27 cellular contexts compared by ENCODE assay signal in the genomic region with DNA sequence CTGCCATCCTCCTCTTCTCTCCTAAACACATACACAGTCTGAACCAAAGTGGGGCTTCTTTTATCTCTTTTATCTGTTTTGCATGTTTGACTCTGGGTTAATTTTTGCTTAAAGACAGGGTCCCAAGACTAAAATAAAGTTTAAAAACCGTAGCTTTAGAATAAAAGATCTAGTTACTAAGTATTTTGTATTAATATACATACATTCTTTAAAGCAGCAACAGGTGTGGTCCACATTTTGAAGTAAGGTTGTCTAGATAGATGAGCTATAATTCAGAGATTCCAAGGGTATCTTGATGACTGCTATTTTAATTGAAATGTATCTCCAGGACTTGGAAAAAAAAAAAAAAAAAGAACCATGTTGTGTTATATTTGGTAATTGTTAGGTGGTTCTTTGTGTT.
"Had no signal": no experiment of that assay in that cellular context is flagged by ENCODE, and none has a peak within 500 bp of the region (broad histone marks: within the 10 kb centered on the region; RNA-seq: fewer than 3 reads in every experiment).

No MANE protein-coding gene starts in this region.

- H3K27ac Mint-ChIP-seq: activated CD4-positive, alpha-beta memory T cell treated with anti-CD3 and anti-CD28 coated beads for 36 hours; activated CD4-positive, alpha-beta T cell treated with anti-CD3 and anti-CD28 coated beads for 36 hours; activated CD4-positive, alpha-beta T cell treated with anti-CD3 and anti-CD28 coated beads, Interleukin-2, amount 10 ng/mL, durations not matched to agents 24 days and 14 days; activated naive CD8-positive, alpha-beta T cell treated with anti-CD3 and anti-CD28 coated beads, Interleukin-2, amount 10 ng/mL, durations not matched to agents 7 days and 5 days; brain had no signal

- ATAC-seq: activated CD4-positive, alpha-beta T cell treated with anti-CD3 and anti-CD28 coated beads for 36 hours; activated T-cell treated with anti-CD3 and anti-CD28 coated beads, Interleukin-2, amount 50 U/mL, for 4 hours; activated T-helper 17 cell treated with anti-CD3 and anti-CD28 coated beads, Interleukin-2, amount 50 U/mL, for 72 hours; effector memory CD8-positive, alpha-beta T cell; foreskin keratinocyte; gastrocnemius medialis; heart left ventricle had no signal

- H3K9me3 ChIP-seq: ascending aorta, esophagus muscularis mucosa, gastrocnemius medialis, heart left ventricle had no signal

- H3K4me1 Mint-ChIP-seq: brain had no signal

- H3K27me3 Mint-ChIP-seq: activated CD4-positive, alpha-beta memory T cell treated with anti-CD3 and anti-CD28 coated beads for 36 hours; activated CD4-positive, alpha-beta T cell treated with anti-CD3 and anti-CD28 coated beads for 36 hours; activated CD4-positive, alpha-beta T cell treated with anti-CD3 and anti-CD28 coated beads, Interleukin-2, amount 10 ng/mL, durations not matched to agents 24 days and 14 days; activated naive CD4-positive, alpha-beta T cell treated with anti-CD3 and anti-CD28 coated beads, Interleukin-2, amount 50 U/mL, for 24 hours; activated naive CD8-positive, alpha-beta T cell treated with anti-CD3 and anti-CD28 coated beads, Interleukin-2, amount 10 ng/mL, durations not matched to agents 7 days and 5 days; activated T-helper 17 cell treated with anti-CD3 and anti-CD28 coated beads, Interleukin-2, amount 50 U/mL, for 72 hours; brain; effector memory CD8-positive, alpha-beta T cell had no signal

- H3K27ac ChIP-seq: ascending aorta, esophagus muscularis mucosa, foreskin keratinocyte, gastrocnemius medialis, heart left ventricle had no signal

- DNase-seq: activated CD4-positive, alpha-beta memory T cell treated with anti-CD3 and anti-CD28 coated beads for 36 hours; activated CD4-positive, alpha-beta T cell treated with anti-CD3 and anti-CD28 coated beads for 36 hours; activated CD4-positive, alpha-beta T cell treated with anti-CD3 and anti-CD28 coated beads, Interleukin-2, amount 10 ng/mL, durations not matched to agents 24 days and 14 days; activated CD4-positive, CD25-positive, alpha-beta regulatory T cell; activated CD4-positive, CD25-positive, alpha-beta regulatory T cell treated with anti-CD3 and anti-CD28 coated beads, Interleukin-2, amount 50 U/mL, for 72 hours; activated CD8-positive, alpha-beta memory T cell treated with anti-CD3 and anti-CD28 coated beads for 24 hours; activated effector memory CD4-positive, alpha-beta T cell treated with Interleukin-2 at 50 U/mL for 16 hours; activated gamma-delta T cell treated with Interleukin-2 at 50 U/mL for 16 hours; activated naive CD4-positive, alpha-beta T cell treated with Interleukin-2 at 50 U/mL for 16 hours; activated naive CD8-positive, alpha-beta T cell treated with anti-CD3 and anti-CD28 coated beads, Interleukin-2, amount 10 ng/mL, durations not matched to agents 7 days and 5 days; activated T-cell treated with anti-CD3 and anti-CD28 coated beads, Interleukin-2, amount 50 U/mL, for 4 hours; cortex of kidney; dermis blood vessel endothelial cell; effector CD4-positive, alpha-beta T cell; effector memory CD8-positive, alpha-beta T cell; erythroblast; foreskin keratinocyte; gastrocnemius medialis; glutamatergic neuron; heart left ventricle; T-helper 1 cell; T-helper 2 cell had no signal

- H3K9me3 Mint-ChIP-seq: activated CD4-positive, alpha-beta memory T cell treated with anti-CD3 and anti-CD28 coated beads for 36 hours; activated CD4-positive, alpha-beta T cell treated with anti-CD3 and anti-CD28 coated beads, Interleukin-2, amount 10 ng/mL, durations not matched to agents 24 days and 14 days; activated naive CD4-positive, alpha-beta T cell treated with anti-CD3 and anti-CD28 coated beads, Interleukin-2, amount 50 U/mL, for 24 hours; activated naive CD8-positive, alpha-beta T cell treated with anti-CD3 and anti-CD28 coated beads, Interleukin-2, amount 10 ng/mL, durations not matched to agents 7 days and 5 days; activated T-cell treated with anti-CD3 and anti-CD28 coated beads, Interleukin-2, amount 50 U/mL, for 4 hours; activated T-helper 17 cell treated with anti-CD3 and anti-CD28 coated beads, Interleukin-2, amount 50 U/mL, for 72 hours; effector memory CD8-positive, alpha-beta T cell had no signal

- H3K27me3 ChIP-seq: ascending aorta, esophagus muscularis mucosa, foreskin keratinocyte, gastrocnemius medialis, heart left ventricle had no signal

- H3K4me3 Mint-ChIP-seq: activated CD4-positive, alpha-beta memory T cell treated with anti-CD3 and anti-CD28 coated beads for 36 hours; activated CD4-positive, alpha-beta T cell treated with anti-CD3 and anti-CD28 coated beads for 36 hours; activated CD4-positive, alpha-beta T cell treated with anti-CD3 and anti-CD28 coated beads, Interleukin-2, amount 10 ng/mL, durations not matched to agents 24 days and 14 days; activated naive CD4-positive, alpha-beta T cell treated with anti-CD3 and anti-CD28 coated beads, Interleukin-2, amount 50 U/mL, for 24 hours; activated naive CD8-positive, alpha-beta T cell treated with anti-CD3 and anti-CD28 coated beads, Interleukin-2, amount 10 ng/mL, durations not matched to agents 7 days and 5 days; activated T-cell treated with anti-CD3 and anti-CD28 coated beads, Interleukin-2, amount 50 U/mL, for 4 hours; activated T-helper 17 cell treated with anti-CD3 and anti-CD28 coated beads, Interleukin-2, amount 50 U/mL, for 72 hours; brain; effector memory CD8-positive, alpha-beta T cell had no signal
